Comparison of ENCODE assay signal across 26 cellular contexts in genomic region chr7:1952781-1953180, GRCh38.
"Had no signal": no experiment of that assay in that cellular context is flagged by ENCODE, and none has a peak within 500 bp of the region (broad histone marks: within the 10 kb centered on the region; RNA-seq: fewer than 3 reads in every experiment).

No MANE protein-coding gene starts in this region.

- H3K4me3 ChIP-seq: cardiac muscle cell, SK-N-MC had no signal

- H3K27ac ChIP-seq: brain microvascular endothelial cell, cardiac muscle cell, SK-N-MC, WERI-Rb-1 had no signal

- FAIRE-seq: TTC549 had no signal

- ATAC-seq: activated CD4-positive, alpha-beta T cell treated with anti-CD3 and anti-CD28 coated beads for 36 hours; activated T-helper 17 cell treated with anti-CD3 and anti-CD28 coated beads, Interleukin-2, amount 50 U/mL, for 72 hours; T-cell had no signal

- H3K36me3 ChIP-seq: brain microvascular endothelial cell, cardiac muscle cell had no signal

- DNase-seq: activated CD4-positive, alpha-beta memory T cell treated with anti-CD3 and anti-CD28 coated beads, Interleukin-2, amount 10 ng/mL, durations not matched to agents 7 days and 5 days; activated CD4-positive, alpha-beta T cell treated with anti-CD3 and anti-CD28 coated beads for 36 hours; activated CD4-positive, alpha-beta T cell treated with anti-CD3 and anti-CD28 coated beads, Interleukin-2, amount 50 U/mL, for 1 hour; activated gamma-delta T cell; activated naive CD4-positive, alpha-beta T cell treated with anti-CD3 and anti-CD28 coated beads, Interleukin-2, amount 10 ng/mL, durations not matched to agents 7 days and 5 days; activated naive CD8-positive, alpha-beta T cell treated with anti-CD3 and anti-CD28 coated beads for 36 hours; activated T-cell treated with anti-CD3 and anti-CD28 coated beads for 4 hours; activated T-cell treated with anti-CD3 and anti-CD28 coated beads, Interleukin-2, amount 50 U/mL, for 48 hours; brain microvascular endothelial cell; Karpas-422; NCI-H1092; NCI-H1417; NCI-H1930; NCI-H2107; NCI-H2171 treated with DMSO at 0.1 percent for 48 hours; NCI-H226; NCI-H526; NCI-H82; T-cell; T-helper 2 cell; T1000; WERI-Rb-1 had no signal

- H3K27me3 ChIP-seq: brain microvascular endothelial cell, cardiac muscle cell had no signal
